ENCODE assay signal across 7 cellular contexts in genomic region chr11:103601230-103601846, GRCh38.
DNase-seq lines count a peak whose midpoint lies in the region; ATAC-seq and TF ChIP-seq lines count a peak whose summit lies in the region.

No MANE protein-coding gene starts in this region.

- peaks cover 33% of the 10 kb centered on the region for H3K27me3 Mint-ChIP-seq in activated T-helper 17 cell treated with anti-CD3 and anti-CD28 coated beads, Interleukin-2, amount 50 U/mL, for 72 hours

- no peak overlapping the region for H3K4me3 Mint-ChIP-seq in activated T-helper 17 cell treated with anti-CD3 and anti-CD28 coated beads, Interleukin-2, amount 50 U/mL, for 72 hours

- no peak overlapping the region for H3K4me3 ChIP-seq in GM06990 (replicated peaks; ENCODE audit: low read depth, low read length)
- no peak overlapping the region for H3K4me3 ChIP-seq in heart left ventricle
- H3K4me3 ChIP-seq in skeletal muscle cell (ENCODE audit: low read depth, low read length), result no peak overlapping the region

- H3K4me1 Mint-ChIP-seq in activated T-helper 17 cell treated with anti-CD3 and anti-CD28 coated beads, Interleukin-2, amount 50 U/mL, for 72 hours, result no peaks in the 10 kb centered on the region

- no peaks in the 10 kb centered on the region for H3K9me3 Mint-ChIP-seq in activated T-helper 17 cell treated with anti-CD3 and anti-CD28 coated beads, Interleukin-2, amount 50 U/mL, for 72 hours

- WGBS in heart left ventricle, 4 donors, result 64 to 72% (median 66%) methylated on average over 3 of the region's 3 CpGs

- H3K4me1 ChIP-seq in heart left ventricle, result no peaks in the 10 kb centered on the region

- peak; percentile 96 for TF ChIP-seq CTCF in GM06990 (IDR thresholded peaks at IDR 0.05; ENCODE audit: insufficient read depth, low read length, poor library complexity, severe bottlenecking)
- TF ChIP-seq CTCF in heart left ventricle (IDR thresholded peaks at IDR 0.05), result peak; percentile 78 to 93 (median 86)

- no peaks in the 10 kb centered on the region for H3K36me3 Mint-ChIP-seq in activated T-helper 17 cell treated with anti-CD3 and anti-CD28 coated beads, Interleukin-2, amount 50 U/mL, for 72 hours (ENCODE audit: low read depth)

- H3K27me3 ChIP-seq in GM06990 (replicated peaks; ENCODE audit: control insufficient read depth, insufficient read depth, low read length), result no peaks in the 10 kb centered on the region
- no peaks in the 10 kb centered on the region for H3K27me3 ChIP-seq in heart left ventricle

- peak; percentile 96 for ATAC-seq in GM21390 (IDR thresholded peaks at IDR 0.05; ENCODE audit: unreplicated experiment)
- peak; percentile 98 for ATAC-seq in HG03520 (IDR thresholded peaks at IDR 0.05; ENCODE audit: unreplicated experiment)
- ATAC-seq in activated T-helper 17 cell treated with anti-CD3 and anti-CD28 coated beads, Interleukin-2, amount 50 U/mL, for 72 hours (replicated peaks), result peak; percentile 31
- ATAC-seq in heart left ventricle, result peak in 3 of 4 donors; percentile 55 to 81 (median 73)

- intact Hi-C loops in heart left ventricle (cut with DNase I), result loop anchor here (1.0 to 10.0 kb wide), 10 partner anchors 137 to 399 kb away; no protein-coding TSS in a partner anchor

- TF ChIP-seq POLR2A in heart left ventricle (IDR thresholded peaks at IDR 0.05), result no peak

- no peaks in the 10 kb centered on the region for H3K9me3 ChIP-seq in heart left ventricle

- no peak overlapping the region for H3K27ac ChIP-seq in heart left ventricle

- H3K27ac Mint-ChIP-seq in activated T-helper 17 cell treated with anti-CD3 and anti-CD28 coated beads, Interleukin-2, amount 50 U/mL, for 72 hours, result no peak overlapping the region

- H3K36me3 ChIP-seq in GM06990 (ENCODE audit: control insufficient read depth, insufficient read depth, low read length) (no peaks in the 10 kb centered on the region), heart left ventricle (no peaks in the 10 kb centered on the region)

- DNase-seq in GM06990 (ENCODE audit: extremely low read depth, insufficient read length) (no peak), NCI-H524 treated with DMSO at 0.1 percent for 48 hours (lab: John Stamatoyannopoulos, UW) (peak; percentile 25), heart left ventricle (peak in 3 of 5 donors; percentile 12 to 22 (median 21)), skeletal muscle cell (ENCODE audit: low read depth) (peak; percentile 45)

Comparison
In these comparisons a context has a peak if more than half of its experiments do, and no peak if none do; other contexts are left out.
1. ATAC-seq: peak in every context shown above with its lines; median percentile 98 in HG03520; 96 in GM21390; 73 in heart left ventricle; 31 in activated T-helper 17 cell treated with anti-CD3 and anti-CD28 coated beads, Interleukin-2, amount 50 U/mL, for 72 hours.